Comparison of ENCODE assay signal across 17 cellular contexts in the genomic region with DNA sequence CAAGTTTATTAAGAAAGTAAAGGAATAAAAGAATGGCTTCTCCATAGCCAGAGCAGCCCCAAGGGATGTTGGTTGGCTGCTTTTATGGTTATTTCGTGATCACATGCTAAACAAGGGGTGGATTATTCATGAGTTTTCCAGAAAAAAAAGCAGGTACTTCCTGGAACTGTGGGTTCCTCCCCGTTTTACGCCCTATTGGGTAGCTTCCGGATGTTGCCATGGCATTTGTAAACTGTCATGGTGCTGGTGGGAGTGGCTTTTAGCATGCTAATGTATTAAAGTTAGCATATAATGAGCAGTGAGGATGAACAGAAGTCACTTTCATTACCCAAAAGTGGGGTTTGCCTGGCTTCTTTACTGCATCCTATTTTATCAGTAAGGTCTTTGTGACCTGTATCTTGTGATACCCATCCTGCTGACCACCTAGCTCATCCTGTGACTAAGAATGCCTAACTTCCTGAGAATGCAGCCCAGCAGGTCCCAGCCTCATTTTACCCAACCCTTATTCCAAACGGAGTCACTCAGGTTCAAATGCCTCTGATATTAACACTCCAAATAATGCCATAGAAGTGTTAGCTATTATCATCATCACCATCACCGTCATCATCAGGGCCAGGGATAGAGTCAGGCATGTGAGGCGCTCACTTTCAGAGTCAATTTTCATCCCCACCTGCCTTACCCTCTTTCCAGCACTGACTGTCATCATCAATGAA.
"Had no signal": no experiment of that assay in that cellular context is flagged by ENCODE, and none has a peak within 500 bp of the region (broad histone marks: within the 10 kb centered on the region; RNA-seq: fewer than 3 reads in every experiment).

No MANE protein-coding gene starts in this region.

- H2AFZ ChIP-seq: neural progenitor cell had no signal

- H3K36me3 Mint-ChIP-seq: activated naive CD8-positive, alpha-beta T cell treated with anti-CD3 and anti-CD28 coated beads for 36 hours; immature natural killer cell; neural progenitor cell; stimulated activated memory B cell treated with anti-CD40 and anti-IgM and Interleukin-4, amounts not matched to agents 10 μg/mL and 1 μg/mL and 100 μg/mL, for 72 hours had no signal

- H3K9ac ChIP-seq: neural progenitor cell had no signal

- ATAC-seq: effector memory CD8-positive, alpha-beta T cell; pancreas; stimulated activated memory B cell treated with anti-CD40 and anti-IgM and Interleukin-4, amounts not matched to agents 10 μg/mL and 1 μg/mL and 100 μg/mL, for 72 hours had no signal

- H3K9me3 Mint-ChIP-seq: activated CD4-positive, alpha-beta T cell treated with anti-CD3 and anti-CD28 coated beads, Interleukin-2, amount 10 ng/mL, durations not matched to agents 7 days and 5 days; activated naive CD8-positive, alpha-beta T cell treated with anti-CD3 and anti-CD28 coated beads for 36 hours; activated T-helper 1 cell treated with anti-CD3 and anti-CD28 coated beads, Interleukin-12 subunit alpha, Interleukin-12 subunit beta, Interleukin-2, Interleukin-4 antibody, amounts not matched to agents 30 ng/mL and 10 ng/mL and 1 ng/mL, durations not matched to agents 14 hours and 24 hours and 36 hours; effector memory CD8-positive, alpha-beta T cell; immature natural killer cell; neural progenitor cell; stimulated activated memory B cell treated with anti-CD40 and anti-IgM and Interleukin-4, amounts not matched to agents 10 μg/mL and 1 μg/mL and 100 μg/mL, for 72 hours had no signal

- H3K27ac ChIP-seq: neural progenitor cell, pancreas, SK-N-MC had no signal

- FAIRE-seq: pancreas had no signal

- H3K4me2 ChIP-seq: neural progenitor cell had no signal

- H3K27me3 Mint-ChIP-seq: activated naive CD8-positive, alpha-beta T cell treated with anti-CD3 and anti-CD28 coated beads for 36 hours; stimulated activated memory B cell treated with anti-CD40 and anti-IgM and Interleukin-4, amounts not matched to agents 10 μg/mL and 1 μg/mL and 100 μg/mL, for 72 hours had no signal

- H3K4me3 ChIP-seq: lung, neural progenitor cell, pancreas, SK-N-MC had no signal

- H3K27ac Mint-ChIP-seq: activated CD4-positive, alpha-beta T cell treated with anti-CD3 and anti-CD28 coated beads, Interleukin-2, amount 10 ng/mL, durations not matched to agents 7 days and 5 days; activated T-helper 1 cell treated with anti-CD3 and anti-CD28 coated beads, Interleukin-12 subunit alpha, Interleukin-12 subunit beta, Interleukin-2, Interleukin-4 antibody, amounts not matched to agents 30 ng/mL and 10 ng/mL and 1 ng/mL, durations not matched to agents 14 hours and 24 hours and 36 hours; effector memory CD8-positive, alpha-beta T cell; neural progenitor cell; stimulated activated memory B cell treated with anti-CD40 and anti-IgM and Interleukin-4, amounts not matched to agents 10 μg/mL and 1 μg/mL and 100 μg/mL, for 72 hours had no signal

- H3K9me3 ChIP-seq: pancreas, tibial nerve had no signal

- H3K36me3 ChIP-seq: neural progenitor cell, pancreas, tibial nerve had no signal

- H3K27me3 ChIP-seq: neural progenitor cell, pancreas, tibial nerve had no signal

- DNase-seq: activated CD4-positive, alpha-beta T cell treated with anti-CD3 and anti-CD28 coated beads, Interleukin-2, amount 10 ng/mL, durations not matched to agents 7 days and 5 days; activated CD4-positive, CD25-positive, alpha-beta regulatory T cell; activated CD8-positive, alpha-beta memory T cell treated with anti-CD3 and anti-CD28 coated beads for 24 hours; activated naive CD8-positive, alpha-beta T cell treated with anti-CD3 and anti-CD28 coated beads for 36 hours; anterior cingulate cortex; dermis blood vessel endothelial cell; effector memory CD8-positive, alpha-beta T cell; glutamatergic neuron; immature natural killer cell; midbrain; pancreas had no signal

- H3K4me3 Mint-ChIP-seq: activated CD4-positive, alpha-beta T cell treated with anti-CD3 and anti-CD28 coated beads, Interleukin-2, amount 10 ng/mL, durations not matched to agents 7 days and 5 days; activated naive CD8-positive, alpha-beta T cell treated with anti-CD3 and anti-CD28 coated beads for 36 hours; activated T-helper 1 cell treated with anti-CD3 and anti-CD28 coated beads, Interleukin-12 subunit alpha, Interleukin-12 subunit beta, Interleukin-2, Interleukin-4 antibody, amounts not matched to agents 30 ng/mL and 10 ng/mL and 1 ng/mL, durations not matched to agents 14 hours and 24 hours and 36 hours; effector memory CD8-positive, alpha-beta T cell; immature natural killer cell; neural progenitor cell; stimulated activated memory B cell treated with anti-CD40 and anti-IgM and Interleukin-4, amounts not matched to agents 10 μg/mL and 1 μg/mL and 100 μg/mL, for 72 hours had no signal
